ENCODE assay signal across 1 cellular context in the genomic region with DNA sequence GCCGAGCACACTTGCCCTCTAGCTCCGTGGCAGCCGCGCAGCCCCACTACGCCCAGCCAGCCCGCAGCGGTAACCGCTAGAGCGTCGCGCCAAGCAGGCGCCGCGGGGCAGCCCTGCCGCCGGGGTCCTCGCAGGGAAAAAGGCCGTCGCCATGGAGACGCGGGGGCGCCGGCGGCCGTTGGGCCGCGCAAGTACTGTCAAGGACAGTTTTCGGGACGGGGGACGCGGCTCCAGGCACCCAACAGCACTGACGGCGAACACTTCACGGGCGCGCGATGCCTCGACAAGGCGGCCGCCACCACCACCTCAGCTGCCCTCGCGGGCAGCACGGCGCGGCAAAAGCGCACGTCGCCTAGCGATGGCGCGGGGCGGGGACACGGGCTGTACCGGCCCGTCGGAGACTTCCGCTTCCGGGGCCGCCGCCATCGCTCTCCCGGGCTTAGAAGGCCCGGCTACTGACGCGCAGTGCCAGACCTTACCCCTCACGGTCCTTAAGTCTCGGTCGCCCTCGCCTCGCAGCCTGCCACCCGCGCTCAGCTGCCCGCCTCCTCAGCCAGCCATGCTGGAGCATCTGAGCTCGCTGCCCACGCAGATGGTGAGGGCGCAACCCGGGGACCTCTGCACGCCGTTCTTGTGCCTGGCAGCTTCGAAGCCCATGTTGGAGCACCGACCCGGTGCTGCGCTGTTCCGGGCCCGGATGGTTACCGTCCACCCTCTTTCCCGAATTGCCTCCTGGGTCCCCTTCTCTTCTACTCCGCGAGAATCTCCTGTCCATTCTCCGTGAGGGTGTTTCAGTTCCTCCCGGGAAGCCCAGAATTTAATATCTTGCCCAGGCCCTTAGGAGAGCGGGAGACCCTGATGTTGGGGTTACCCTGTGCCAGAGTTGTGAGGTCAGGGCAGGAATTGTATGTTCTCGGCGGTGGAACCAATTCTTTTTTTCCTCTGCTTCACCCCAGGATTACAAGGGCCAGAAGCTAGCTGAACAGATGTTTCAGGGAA.
TF ChIP-seq lines count a peak whose summit lies in the region.

A gene with protein sequence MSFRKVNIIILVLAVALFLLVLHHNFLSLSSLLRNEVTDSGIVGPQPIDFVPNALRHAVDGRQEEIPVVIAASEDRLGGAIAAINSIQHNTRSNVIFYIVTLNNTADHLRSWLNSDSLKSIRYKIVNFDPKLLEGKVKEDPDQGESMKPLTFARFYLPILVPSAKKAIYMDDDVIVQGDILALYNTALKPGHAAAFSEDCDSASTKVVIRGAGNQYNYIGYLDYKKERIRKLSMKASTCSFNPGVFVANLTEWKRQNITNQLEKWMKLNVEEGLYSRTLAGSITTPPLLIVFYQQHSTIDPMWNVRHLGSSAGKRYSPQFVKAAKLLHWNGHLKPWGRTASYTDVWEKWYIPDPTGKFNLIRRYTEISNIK (minus strand): TSS at position 104 of the 999 bp plus-strand sequence. CDS start 5,331 bp downstream, outside the sequence.
A gene (plus strand): TSS at position 419 of the 999 bp plus-strand sequence. CDS start 141 bp downstream, at position 560.

TF ChIP-seq in K562, 482 proteins besides CTCF, POLR2A, EP300 and RAD21 (continues in another document):
- TF ChIP-seq ZFP1 (CRISPR knock-in tag; IDR thresholded peaks at IDR 0.05) (no peak), ZNF707 (CRISPR knock-in tag; conservative IDR thresholded peaks at IDR 0.05) (no peak), MTA3 (IDR thresholded peaks at IDR 0.05; ENCODE audit: borderline replicate concordance) (peak; percentile 27; the same call in 1 of the 2 replicates), CC2D1A (IDR thresholded peaks at IDR 0.05) (no peak), KAT2B (IDR thresholded peaks at IDR 0.05; ENCODE audit: low read depth, low read length) (no peak), FUS (optimal IDR thresholded peaks at IDR 0.05; ENCODE audit: low read depth, low read length) (no peak), RBFOX2 (IDR thresholded peaks at IDR 0.05; ENCODE audit: low read depth, low read length) (peak; percentile 90), ZNF316 (IDR thresholded peaks at IDR 0.05) (no peak), ZNF232 (CRISPR knock-in tag; IDR thresholded peaks at IDR 0.05) (0 out of 2 replicates have a peak, but pooled peaks have one; percentile 44), RBBP5 (IDR thresholded peaks at IDR 0.05; ENCODE audit: borderline replicate concordance, insufficient read depth, low read length, poor library complexity, severe bottlenecking) (peak; percentile 88), PHTF2 (CRISPR knock-in tag; IDR thresholded peaks at IDR 0.05) (no peak), KDM5B (IDR thresholded peaks at IDR 0.05; ENCODE audit: insufficient replicate concordance, low read depth, low read length) (peak; percentile 75), KHSRP (IDR thresholded peaks at IDR 0.05) (no peak), PCBP1 (IDR thresholded peaks at IDR 0.05; ENCODE audit: low read depth, low read length, poor library complexity, severe bottlenecking) (peak; percentile 57), POLR2G (IDR thresholded peaks at IDR 0.05; ENCODE audit: low read depth, low read length) (peak; percentile 87), RHOXF2B (CRISPR knock-in tag; conservative IDR thresholded peaks at IDR 0.05) (no peak), SNIP1 (IDR thresholded peaks at IDR 0.05; ENCODE audit: low read depth) (no peak), ZNF121 (CRISPR knock-in tag; conservative IDR thresholded peaks at IDR 0.05) (no peak), PML (IDR thresholded peaks at IDR 0.05; ENCODE audit: low read length) (no peak), ZNF77 (CRISPR knock-in tag; IDR thresholded peaks at IDR 0.05) (no peak), MYNN (IDR thresholded peaks at IDR 0.05) (peak; percentile 72; the same call in 1 of the 2 replicates), MYNN (CRISPR knock-in tag; IDR thresholded peaks at IDR 0.05) (peak; percentile 74; the same call in 1 of the 2 replicates), TEAD1 (CRISPR knock-in tag; IDR thresholded peaks at IDR 0.05) (peak in 1 of 2 experiments; percentile 72; a peak in 1 of 4 replicates), HEY1 (CRISPR knock-in tag; IDR thresholded peaks at IDR 0.05; ENCODE audit: borderline replicate concordance) (no peak), SRSF9 (IDR thresholded peaks at IDR 0.05; ENCODE audit: borderline replicate concordance, low read depth, low read length) (no peak), SRSF7 (optimal IDR thresholded peaks at IDR 0.05; ENCODE audit: low read depth, low read length) (no peak), SMAD2 (IDR thresholded peaks at IDR 0.05; ENCODE audit: low read depth, low read length) (no peak), RBM22 (IDR thresholded peaks at IDR 0.05; ENCODE audit: low read depth, low read length, poor library complexity, severe bottlenecking) (peak; percentile 80), MCM7 (IDR thresholded peaks at IDR 0.05) (no peak), FOXK1 (CRISPR knock-in tag; IDR thresholded peaks at IDR 0.05; ENCODE audit: borderline replicate concordance) (peak; percentile 29; the same call in 1 of the 2 replicates), SETDB1 (IDR thresholded peaks at IDR 0.05; ENCODE audit: low read length) (no peak), ZNF224 (CRISPR knock-in tag; IDR thresholded peaks at IDR 0.05) (no peak), MEIS2 (IDR thresholded peaks at IDR 0.05; ENCODE audit: partially characterized antibody) (no peak), TAF1 (IDR thresholded peaks at IDR 0.05; ENCODE audit: control insufficient read depth, extremely low read depth, insufficient read depth, low read length, severe bottlenecking) (peak; percentile 38), MCM3 (IDR thresholded peaks at IDR 0.05) (no peak), ZNF212 (CRISPR knock-in tag; IDR thresholded peaks at IDR 0.05) (no peak), ZFP30 (CRISPR knock-in tag; IDR thresholded peaks at IDR 0.05; ENCODE audit: borderline replicate concordance) (no peak)
- TF ChIP-seq, protein P1, sequence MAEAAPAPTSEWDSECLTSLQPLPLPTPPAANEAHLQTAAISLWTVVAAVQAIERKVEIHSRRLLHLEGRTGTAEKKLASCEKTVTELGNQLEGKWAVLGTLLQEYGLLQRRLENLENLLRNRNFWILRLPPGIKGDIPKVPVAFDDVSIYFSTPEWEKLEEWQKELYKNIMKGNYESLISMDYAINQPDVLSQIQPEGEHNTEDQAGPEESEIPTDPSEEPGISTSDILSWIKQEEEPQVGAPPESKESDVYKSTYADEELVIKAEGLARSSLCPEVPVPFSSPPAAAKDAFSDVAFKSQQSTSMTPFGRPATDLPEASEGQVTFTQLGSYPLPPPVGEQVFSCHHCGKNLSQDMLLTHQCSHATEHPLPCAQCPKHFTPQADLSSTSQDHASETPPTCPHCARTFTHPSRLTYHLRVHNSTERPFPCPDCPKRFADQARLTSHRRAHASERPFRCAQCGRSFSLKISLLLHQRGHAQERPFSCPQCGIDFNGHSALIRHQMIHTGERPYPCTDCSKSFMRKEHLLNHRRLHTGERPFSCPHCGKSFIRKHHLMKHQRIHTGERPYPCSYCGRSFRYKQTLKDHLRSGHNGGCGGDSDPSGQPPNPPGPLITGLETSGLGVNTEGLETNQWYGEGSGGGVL (CRISPR knock-in tag; IDR thresholded peaks at IDR 0.05) = no peak
- TF ChIP-seq, protein P2, sequence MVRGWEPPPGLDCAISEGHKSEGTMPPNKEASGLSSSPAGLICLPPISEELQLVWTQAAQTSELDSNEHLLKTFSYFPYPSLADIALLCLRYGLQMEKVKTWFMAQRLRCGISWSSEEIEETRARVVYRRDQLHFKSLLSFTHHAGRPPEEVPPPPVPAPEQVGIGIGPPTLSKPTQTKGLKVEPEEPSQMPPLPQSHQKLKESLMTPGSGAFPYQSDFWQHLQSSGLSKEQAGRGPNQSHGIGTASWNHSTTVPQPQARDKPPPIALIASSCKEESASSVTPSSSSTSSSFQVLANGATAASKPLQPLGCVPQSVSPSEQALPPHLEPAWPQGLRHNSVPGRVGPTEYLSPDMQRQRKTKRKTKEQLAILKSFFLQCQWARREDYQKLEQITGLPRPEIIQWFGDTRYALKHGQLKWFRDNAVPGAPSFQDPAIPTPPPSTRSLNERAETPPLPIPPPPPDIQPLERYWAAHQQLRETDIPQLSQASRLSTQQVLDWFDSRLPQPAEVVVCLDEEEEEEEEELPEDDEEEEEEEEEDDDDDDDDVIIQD (CRISPR knock-in tag; IDR thresholded peaks at IDR 0.05) = no peak
- TF ChIP-seq, protein P3, sequence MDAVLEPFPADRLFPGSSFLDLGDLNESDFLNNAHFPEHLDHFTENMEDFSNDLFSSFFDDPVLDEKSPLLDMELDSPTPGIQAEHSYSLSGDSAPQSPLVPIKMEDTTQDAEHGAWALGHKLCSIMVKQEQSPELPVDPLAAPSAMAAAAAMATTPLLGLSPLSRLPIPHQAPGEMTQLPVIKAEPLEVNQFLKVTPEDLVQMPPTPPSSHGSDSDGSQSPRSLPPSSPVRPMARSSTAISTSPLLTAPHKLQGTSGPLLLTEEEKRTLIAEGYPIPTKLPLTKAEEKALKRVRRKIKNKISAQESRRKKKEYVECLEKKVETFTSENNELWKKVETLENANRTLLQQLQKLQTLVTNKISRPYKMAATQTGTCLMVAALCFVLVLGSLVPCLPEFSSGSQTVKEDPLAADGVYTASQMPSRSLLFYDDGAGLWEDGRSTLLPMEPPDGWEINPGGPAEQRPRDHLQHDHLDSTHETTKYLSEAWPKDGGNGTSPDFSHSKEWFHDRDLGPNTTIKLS (IDR thresholded peaks at IDR 0.05; ENCODE audit: borderline replicate concordance, low read depth) = peak; percentile 92
- TF ChIP-seq, protein P4, sequence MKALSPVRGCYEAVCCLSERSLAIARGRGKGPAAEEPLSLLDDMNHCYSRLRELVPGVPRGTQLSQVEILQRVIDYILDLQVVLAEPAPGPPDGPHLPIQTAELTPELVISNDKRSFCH (CRISPR knock-in tag; IDR thresholded peaks at IDR 0.05) = no peak
- TF ChIP-seq, protein P4 (tag; IDR thresholded peaks at IDR 0.05) = no peak
- TF ChIP-seq, protein P5, sequence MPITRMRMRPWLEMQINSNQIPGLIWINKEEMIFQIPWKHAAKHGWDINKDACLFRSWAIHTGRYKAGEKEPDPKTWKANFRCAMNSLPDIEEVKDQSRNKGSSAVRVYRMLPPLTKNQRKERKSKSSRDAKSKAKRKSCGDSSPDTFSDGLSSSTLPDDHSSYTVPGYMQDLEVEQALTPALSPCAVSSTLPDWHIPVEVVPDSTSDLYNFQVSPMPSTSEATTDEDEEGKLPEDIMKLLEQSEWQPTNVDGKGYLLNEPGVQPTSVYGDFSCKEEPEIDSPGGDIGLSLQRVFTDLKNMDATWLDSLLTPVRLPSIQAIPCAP (CRISPR knock-in tag; IDR thresholded peaks at IDR 0.05; ENCODE audit: borderline replicate concordance) = no peak
- TF ChIP-seq, protein P6, sequence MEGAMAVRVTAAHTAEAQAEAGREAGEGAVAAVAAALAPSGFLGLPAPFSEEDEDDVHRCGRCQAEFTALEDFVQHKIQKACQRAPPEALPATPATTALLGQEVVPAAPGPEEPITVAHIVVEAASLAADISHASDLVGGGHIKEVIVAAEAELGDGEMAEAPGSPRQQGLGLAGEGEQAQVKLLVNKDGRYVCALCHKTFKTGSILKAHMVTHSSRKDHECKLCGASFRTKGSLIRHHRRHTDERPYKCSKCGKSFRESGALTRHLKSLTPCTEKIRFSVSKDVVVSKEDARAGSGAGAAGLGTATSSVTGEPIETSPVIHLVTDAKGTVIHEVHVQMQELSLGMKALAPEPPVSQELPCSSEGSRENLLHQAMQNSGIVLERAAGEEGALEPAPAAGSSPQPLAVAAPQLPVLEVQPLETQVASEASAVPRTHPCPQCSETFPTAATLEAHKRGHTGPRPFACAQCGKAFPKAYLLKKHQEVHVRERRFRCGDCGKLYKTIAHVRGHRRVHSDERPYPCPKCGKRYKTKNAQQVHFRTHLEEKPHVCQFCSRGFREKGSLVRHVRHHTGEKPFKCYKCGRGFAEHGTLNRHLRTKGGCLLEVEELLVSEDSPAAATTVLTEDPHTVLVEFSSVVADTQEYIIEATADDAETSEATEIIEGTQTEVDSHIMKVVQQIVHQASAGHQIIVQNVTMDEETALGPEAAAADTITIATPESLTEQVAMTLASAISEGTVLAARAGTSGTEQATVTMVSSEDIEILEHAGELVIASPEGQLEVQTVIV (CRISPR knock-in tag; IDR thresholded peaks at IDR 0.05; ENCODE audit: borderline replicate concordance) = no peak
- TF ChIP-seq, protein P7, sequence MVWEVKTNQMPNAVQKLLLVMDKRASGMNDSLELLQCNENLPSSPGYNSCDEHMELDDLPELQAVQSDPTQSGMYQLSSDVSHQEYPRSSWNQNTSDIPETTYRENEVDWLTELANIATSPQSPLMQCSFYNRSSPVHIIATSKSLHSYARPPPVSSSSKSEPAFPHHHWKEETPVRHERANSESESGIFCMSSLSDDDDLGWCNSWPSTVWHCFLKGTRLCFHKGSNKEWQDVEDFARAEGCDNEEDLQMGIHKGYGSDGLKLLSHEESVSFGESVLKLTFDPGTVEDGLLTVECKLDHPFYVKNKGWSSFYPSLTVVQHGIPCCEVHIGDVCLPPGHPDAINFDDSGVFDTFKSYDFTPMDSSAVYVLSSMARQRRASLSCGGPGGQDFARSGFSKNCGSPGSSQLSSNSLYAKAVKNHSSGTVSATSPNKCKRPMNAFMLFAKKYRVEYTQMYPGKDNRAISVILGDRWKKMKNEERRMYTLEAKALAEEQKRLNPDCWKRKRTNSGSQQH (CRISPR knock-in tag; IDR thresholded peaks at IDR 0.05) = no peak
- TF ChIP-seq, protein P8, sequence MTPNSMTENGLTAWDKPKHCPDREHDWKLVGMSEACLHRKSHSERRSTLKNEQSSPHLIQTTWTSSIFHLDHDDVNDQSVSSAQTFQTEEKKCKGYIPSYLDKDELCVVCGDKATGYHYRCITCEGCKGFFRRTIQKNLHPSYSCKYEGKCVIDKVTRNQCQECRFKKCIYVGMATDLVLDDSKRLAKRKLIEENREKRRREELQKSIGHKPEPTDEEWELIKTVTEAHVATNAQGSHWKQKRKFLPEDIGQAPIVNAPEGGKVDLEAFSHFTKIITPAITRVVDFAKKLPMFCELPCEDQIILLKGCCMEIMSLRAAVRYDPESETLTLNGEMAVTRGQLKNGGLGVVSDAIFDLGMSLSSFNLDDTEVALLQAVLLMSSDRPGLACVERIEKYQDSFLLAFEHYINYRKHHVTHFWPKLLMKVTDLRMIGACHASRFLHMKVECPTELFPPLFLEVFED (CRISPR knock-in tag; conservative IDR thresholded peaks at IDR 0.05) = no peak
